In the genomic region with DNA sequence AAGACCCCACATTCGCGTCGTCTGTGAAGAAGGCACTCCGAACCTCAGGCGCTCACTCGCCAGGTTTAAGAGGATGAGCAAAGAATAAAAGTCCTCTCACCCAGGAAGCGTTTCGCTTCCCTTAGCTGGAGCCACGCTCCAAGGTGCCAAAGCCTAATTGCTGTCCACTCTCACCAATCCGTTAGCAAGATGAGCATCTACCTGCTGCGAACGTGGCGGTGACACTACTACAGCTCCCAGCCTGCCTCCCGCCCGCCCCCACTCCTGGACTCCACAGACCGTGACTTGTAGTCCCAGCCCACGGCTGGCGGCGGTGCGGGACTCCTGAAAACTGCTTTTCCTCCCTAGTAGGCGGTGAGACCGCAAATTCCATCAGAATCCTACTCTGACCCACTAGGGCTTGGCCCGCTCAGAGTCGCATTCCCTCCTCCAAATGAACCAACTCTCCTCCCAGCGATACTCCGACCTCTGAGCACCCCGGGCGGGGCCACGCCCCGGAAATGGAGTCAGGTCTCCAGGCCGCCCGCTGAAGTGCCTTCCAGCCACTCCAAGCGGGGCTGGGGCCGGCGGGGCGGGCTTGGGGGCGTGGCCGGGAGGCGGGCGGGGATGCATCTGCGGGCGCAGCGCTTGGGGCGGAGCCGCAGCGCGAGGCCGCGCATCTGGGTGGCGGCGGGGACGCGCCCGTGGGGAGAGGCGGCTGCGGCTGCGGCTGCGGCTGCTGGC, we compare ENCODE assay signal across 1 cellular context.
A peak's percentile ranks its signal among the peaks of the same experiment; 100 is the strongest.
TF ChIP-seq lines count a peak whose summit lies in the region.

No MANE protein-coding gene starts in this region.

TF ChIP-seq in HEK293, 187 proteins besides CTCF, POLR2A, EP300 and RAD21 (continued from another document):
- TF ChIP-seq, protein P1, sequence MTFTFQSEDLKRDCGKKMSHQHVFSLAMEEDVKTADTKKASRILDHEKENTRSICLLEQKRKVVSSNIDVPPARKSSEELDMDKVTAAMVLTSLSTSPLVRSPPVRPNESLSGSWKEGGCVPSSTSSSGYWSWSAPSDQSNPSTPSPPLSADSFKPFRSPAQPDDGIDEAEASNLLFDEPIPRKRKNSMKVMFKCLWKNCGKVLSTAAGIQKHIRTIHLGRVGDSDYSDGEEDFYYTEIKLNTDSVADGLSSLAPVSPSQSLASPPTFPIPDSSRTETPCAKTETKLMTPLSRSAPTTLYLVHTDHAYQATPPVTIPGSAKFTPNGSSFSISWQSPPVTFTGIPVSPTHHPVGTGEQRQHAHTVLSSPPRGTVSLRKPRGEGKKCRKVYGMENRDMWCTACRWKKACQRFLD (tag by site-specific recombination; IDR thresholded peaks at IDR 0.05): no peak
- no peak for TF ChIP-seq ZEB2 (tag by site-specific recombination; IDR thresholded peaks at IDR 0.05)
- TF ChIP-seq ZNF621 (tag by site-specific recombination; IDR thresholded peaks at IDR 0.05): no peak
- TF ChIP-seq KLF10 (tag by site-specific recombination; IDR thresholded peaks at IDR 0.05): no peak
- peak; percentile 62 for TF ChIP-seq ZNF76 (tag by site-specific recombination; IDR thresholded peaks at IDR 0.05; ENCODE audit: borderline replicate concordance, low read depth)
- TF ChIP-seq, protein P2, sequence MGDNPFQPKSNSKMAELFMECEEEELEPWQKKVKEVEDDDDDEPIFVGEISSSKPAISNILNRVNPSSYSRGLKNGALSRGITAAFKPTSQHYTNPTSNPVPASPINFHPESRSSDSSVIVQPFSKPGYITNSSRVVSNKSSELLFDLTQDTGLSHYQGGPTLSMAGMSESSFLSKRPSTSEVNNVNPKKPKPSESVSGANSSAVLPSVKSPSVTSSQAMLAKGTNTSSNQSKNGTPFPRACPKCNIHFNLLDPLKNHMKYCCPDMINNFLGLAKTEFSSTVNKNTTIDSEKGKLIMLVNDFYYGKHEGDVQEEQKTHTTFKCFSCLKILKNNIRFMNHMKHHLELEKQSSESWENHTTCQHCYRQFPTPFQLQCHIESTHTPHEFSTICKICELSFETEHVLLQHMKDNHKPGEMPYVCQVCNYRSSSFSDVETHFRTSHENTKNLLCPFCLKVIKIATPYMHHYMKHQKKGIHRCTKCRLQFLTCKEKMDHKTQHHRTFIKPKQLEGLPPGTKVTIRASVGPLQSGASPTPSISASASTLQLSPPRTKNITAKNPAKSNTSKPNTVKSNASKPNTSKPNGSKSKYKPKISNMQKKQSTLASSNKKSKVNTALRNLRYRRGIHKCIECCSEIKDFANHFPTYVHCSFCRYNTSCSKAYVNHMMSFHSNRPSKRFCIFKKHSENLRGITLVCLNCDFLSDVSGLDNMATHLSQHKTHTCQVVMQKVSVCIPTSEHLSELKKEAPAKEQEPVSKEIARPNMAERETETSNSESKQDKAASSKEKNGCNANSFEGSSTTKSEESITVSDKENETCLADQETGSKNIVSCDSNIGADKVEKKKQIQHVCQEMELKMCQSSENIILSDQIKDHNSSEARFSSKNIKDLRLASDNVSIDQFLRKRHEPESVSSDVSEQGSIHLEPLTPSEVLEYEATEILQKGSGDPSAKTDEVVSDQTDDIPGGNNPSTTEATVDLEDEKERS (tag by site-specific recombination; IDR thresholded peaks at IDR 0.05): no peak
- TF ChIP-seq, protein P3, sequence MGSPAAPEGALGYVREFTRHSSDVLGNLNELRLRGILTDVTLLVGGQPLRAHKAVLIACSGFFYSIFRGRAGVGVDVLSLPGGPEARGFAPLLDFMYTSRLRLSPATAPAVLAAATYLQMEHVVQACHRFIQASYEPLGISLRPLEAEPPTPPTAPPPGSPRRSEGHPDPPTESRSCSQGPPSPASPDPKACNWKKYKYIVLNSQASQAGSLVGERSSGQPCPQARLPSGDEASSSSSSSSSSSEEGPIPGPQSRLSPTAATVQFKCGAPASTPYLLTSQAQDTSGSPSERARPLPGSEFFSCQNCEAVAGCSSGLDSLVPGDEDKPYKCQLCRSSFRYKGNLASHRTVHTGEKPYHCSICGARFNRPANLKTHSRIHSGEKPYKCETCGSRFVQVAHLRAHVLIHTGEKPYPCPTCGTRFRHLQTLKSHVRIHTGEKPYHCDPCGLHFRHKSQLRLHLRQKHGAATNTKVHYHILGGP (tag by site-specific recombination; IDR thresholded peaks at IDR 0.05): no peak
- TF ChIP-seq GLIS1 (tag by site-specific recombination; IDR thresholded peaks at IDR 0.05): no peak
- no peak for TF ChIP-seq TCF7L2 (IDR thresholded peaks at IDR 0.05; ENCODE audit: borderline replicate concordance, low read depth, low read length)
- no peak for TF ChIP-seq ZNF792 (tag by site-specific recombination; IDR thresholded peaks at IDR 0.05)
- TF ChIP-seq ZNF560 (tag by site-specific recombination; IDR thresholded peaks at IDR 0.05; ENCODE audit: borderline replicate concordance): no peak
- TF ChIP-seq ZNF660 (tag by site-specific recombination; IDR thresholded peaks at IDR 0.05): peak; percentile 17; the same call in 1 of the 2 replicates
- TF ChIP-seq ZBTB17 (tag by site-specific recombination; IDR thresholded peaks at IDR 0.05): peak; percentile 75
- TF ChIP-seq, protein P4, sequence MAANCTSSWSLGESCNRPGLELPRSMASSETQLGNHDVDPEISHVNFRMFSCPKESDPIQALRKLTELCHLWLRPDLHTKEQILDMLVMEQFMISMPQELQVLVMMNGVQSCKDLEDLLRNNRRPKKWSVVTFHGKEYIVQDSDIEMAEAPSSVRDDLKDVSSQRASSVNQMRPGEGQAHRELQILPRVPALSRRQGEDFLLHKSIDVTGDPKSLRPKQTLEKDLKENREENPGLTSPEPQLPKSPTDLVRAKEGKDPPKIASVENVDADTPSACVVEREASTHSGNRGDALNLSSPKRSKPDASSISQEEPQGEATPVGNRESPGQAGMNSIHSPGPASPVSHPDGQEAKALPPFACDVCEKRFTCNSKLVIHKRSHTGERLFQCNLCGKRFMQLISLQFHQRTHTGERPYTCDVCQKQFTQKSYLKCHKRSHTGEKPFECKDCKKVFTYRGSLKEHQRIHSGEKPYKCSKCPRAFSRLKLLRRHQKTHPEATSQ (tag by site-specific recombination; IDR thresholded peaks at IDR 0.05): no peak
- TF ChIP-seq, protein P5, sequence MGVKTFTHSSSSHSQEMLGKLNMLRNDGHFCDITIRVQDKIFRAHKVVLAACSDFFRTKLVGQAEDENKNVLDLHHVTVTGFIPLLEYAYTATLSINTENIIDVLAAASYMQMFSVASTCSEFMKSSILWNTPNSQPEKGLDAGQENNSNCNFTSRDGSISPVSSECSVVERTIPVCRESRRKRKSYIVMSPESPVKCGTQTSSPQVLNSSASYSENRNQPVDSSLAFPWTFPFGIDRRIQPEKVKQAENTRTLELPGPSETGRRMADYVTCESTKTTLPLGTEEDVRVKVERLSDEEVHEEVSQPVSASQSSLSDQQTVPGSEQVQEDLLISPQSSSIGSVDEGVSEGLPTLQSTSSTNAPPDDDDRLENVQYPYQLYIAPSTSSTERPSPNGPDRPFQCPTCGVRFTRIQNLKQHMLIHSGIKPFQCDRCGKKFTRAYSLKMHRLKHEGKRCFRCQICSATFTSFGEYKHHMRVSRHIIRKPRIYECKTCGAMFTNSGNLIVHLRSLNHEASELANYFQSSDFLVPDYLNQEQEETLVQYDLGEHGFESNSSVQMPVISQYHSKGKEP (tag by site-specific recombination; IDR thresholded peaks at IDR 0.05): no peak
- no peak for TF ChIP-seq ZFP3 (tag by site-specific recombination; IDR thresholded peaks at IDR 0.05; ENCODE audit: low read depth)
- no peak for TF ChIP-seq ZNF354C (tag by site-specific recombination; IDR thresholded peaks at IDR 0.05; ENCODE audit: borderline replicate concordance, low read depth)
- TF ChIP-seq ZNF311 (tag by site-specific recombination; IDR thresholded peaks at IDR 0.05; ENCODE audit: borderline replicate concordance): no peak
